Comparison of ENCODE assay signal across 9 cellular contexts in genomic region chr19:5627395-5627904, GRCh38. TPM values are rescaled to one million over a fixed set of nuclear protein-coding genes. Genes with fewer than 3 reads are reported as not detected.
DNase-seq lines count a peak whose midpoint lies in the region; ATAC-seq and TF ChIP-seq lines count a peak whose summit lies in the region.
"Had no signal": no experiment of that assay in that cellular context is flagged by ENCODE, and none has a peak within 500 bp of the region (broad histone marks: within the 10 kb centered on the region; RNA-seq: fewer than 3 reads in every experiment).

No MANE protein-coding gene starts in this region.

- H3K36me3 Mint-ChIP-seq in activated CD4-positive, alpha-beta T cell treated with anti-CD3 and anti-CD28 coated beads for 36 hours (ENCODE audit: low read depth), result peaks cover 80% of the 10 kb centered on the region
- peaks cover 68% of the 10 kb centered on the region for H3K36me3 Mint-ChIP-seq in activated CD4-positive, alpha-beta T cell treated with anti-CD3 and anti-CD28 coated beads, Interleukin-2, amount 10 ng/mL, durations not matched to agents 7 days and 5 days (ENCODE audit: low read depth)

- peaks cover 10 to 83% (median 72%) of the 10 kb centered on the region in 12 donors for H3K4me1 ChIP-seq in heart left ventricle

- no peak for TF ChIP-seq POLR2A in heart left ventricle (IDR thresholded peaks at IDR 0.05)

- H3K4me3 ChIP-seq in heart left ventricle, result no peak overlapping the region

- peak overlapping the region; percentile 34 for H3K27ac Mint-ChIP-seq in activated CD4-positive, alpha-beta T cell treated with anti-CD3 and anti-CD28 coated beads for 36 hours
- H3K27ac Mint-ChIP-seq in activated CD4-positive, alpha-beta T cell treated with anti-CD3 and anti-CD28 coated beads, Interleukin-2, amount 10 ng/mL, durations not matched to agents 7 days and 5 days, result peak overlapping the region; percentile 22

- peaks cover 76% of the 10 kb centered on the region for H3K4me1 Mint-ChIP-seq in activated CD4-positive, alpha-beta T cell treated with anti-CD3 and anti-CD28 coated beads for 36 hours
- peaks cover 73% of the 10 kb centered on the region for H3K4me1 Mint-ChIP-seq in activated CD4-positive, alpha-beta T cell treated with anti-CD3 and anti-CD28 coated beads, Interleukin-2, amount 10 ng/mL, durations not matched to agents 7 days and 5 days

- no peak for ATAC-seq in activated CD4-positive, alpha-beta T cell treated with anti-CD3 and anti-CD28 coated beads for 36 hours
- ATAC-seq in heart left ventricle (no peak), HG03139 (IDR thresholded peaks at IDR 0.05; ENCODE audit: unreplicated experiment) (no peak), HG03135 (IDR thresholded peaks at IDR 0.05; ENCODE audit: unreplicated experiment) (no peak)
- ATAC-seq: Panc1 had no signal

- TF ChIP-seq CTCF in heart left ventricle (IDR thresholded peaks at IDR 0.05), result no peak

- intact Hi-C loops in activated CD4-positive, alpha-beta T cell treated with anti-CD3 and anti-CD28 coated beads for 36 hours (cut with DNase I, micrococcal nuclease), result loop anchor here in 1 of 2 experiments (10.0 kb wide), 1 partner anchor 747 kb away; the partner anchor contains the start of genes ALKBH7 and PSPN
- intact Hi-C loops in heart left ventricle (cut with DNase I), result loop anchor here in 3 of 10 donors (5.0 to 10.0 kb wide), 2 partner anchors 47 to 50 kb away; no protein-coding TSS in a partner anchor

- H3K9me3 ChIP-seq in heart left ventricle, result no peaks in the 10 kb centered on the region

- no peaks in the 10 kb centered on the region for H3K9me3 Mint-ChIP-seq in activated CD4-positive, alpha-beta T cell treated with anti-CD3 and anti-CD28 coated beads for 36 hours (ENCODE audit: low read depth)
- no peaks in the 10 kb centered on the region for H3K9me3 Mint-ChIP-seq in activated CD4-positive, alpha-beta T cell treated with anti-CD3 and anti-CD28 coated beads, Interleukin-2, amount 10 ng/mL, durations not matched to agents 7 days and 5 days

- no peaks in the 10 kb centered on the region for H3K27me3 Mint-ChIP-seq in activated CD4-positive, alpha-beta T cell treated with anti-CD3 and anti-CD28 coated beads for 36 hours
- no peaks in the 10 kb centered on the region for H3K27me3 Mint-ChIP-seq in activated CD4-positive, alpha-beta T cell treated with anti-CD3 and anti-CD28 coated beads, Interleukin-2, amount 10 ng/mL, durations not matched to agents 7 days and 5 days

- peak overlapping the region; percentile 25 for H3K4me3 Mint-ChIP-seq in activated CD4-positive, alpha-beta T cell treated with anti-CD3 and anti-CD28 coated beads for 36 hours
- peak overlapping the region; percentile 6 for H3K4me3 Mint-ChIP-seq in activated CD4-positive, alpha-beta T cell treated with anti-CD3 and anti-CD28 coated beads, Interleukin-2, amount 10 ng/mL, durations not matched to agents 7 days and 5 days

- DNase-seq in activated CD4-positive, alpha-beta T cell treated with anti-CD3 and anti-CD28 coated beads for 36 hours, result peak; percentile 78
- DNase-seq in activated CD4-positive, alpha-beta T cell treated with anti-CD3 and anti-CD28 coated beads, Interleukin-2, amount 50 U/mL, for 1 hour, result no peak
- peak; percentile 43 for DNase-seq in activated CD4-positive, alpha-beta T cell treated with anti-CD3 and anti-CD28 coated beads, Interleukin-2, amount 10 ng/mL, durations not matched to agents 7 days and 5 days
- peak; percentile 53 to 76 (median 66) for DNase-seq in heart left ventricle
- DNase-seq in stimulated activated CD4-positive, alpha-beta T cell treated with anti-CD3 and anti-CD28 coated beads, Interleukin-2, amount 100 ng/mL, for 4 hours (ENCODE audit: low read depth), result peak; percentile 36
- no peak for DNase-seq in middle frontal gyrus (ENCODE audit: extremely low spot score, low spot score)

- H3K36me3 ChIP-seq in heart left ventricle, result peaks cover 0 to 64% (median 52%) of the 10 kb centered on the region in 9 donors

- POLR2A ChIA-PET in activated CD4-positive, alpha-beta T cell treated with anti-CD3 and anti-CD28 coated beads for 36 hours (lab: Charles Lee), result interaction anchor here (0.6 to 0.8 kb wide), 2 partner anchors 59 to 335 kb away, joined by 5 to 8 read pairs; no protein-coding TSS in a partner anchor
- POLR2A ChIA-PET in activated CD4-positive, alpha-beta T cell treated with anti-CD3 and anti-CD28 coated beads, Interleukin-2, amount 10 ng/mL, durations not matched to agents 7 days and 5 days (lab: Charles Lee), result no interaction called here

- CTCF ChIA-PET in activated CD4-positive, alpha-beta T cell treated with anti-CD3 and anti-CD28 coated beads for 36 hours (lab: Charles Lee), result interaction anchor here (1.1 to 1.4 kb wide), 2 partner anchors 10 to 62 kb away, joined by 3 read pairs; partner anchors contain the start of gene RPL36
- CTCF ChIA-PET in activated CD4-positive, alpha-beta T cell treated with anti-CD3 and anti-CD28 coated beads, Interleukin-2, amount 10 ng/mL, durations not matched to agents 7 days and 5 days (lab: Charles Lee), result no interaction called here

- H3K27me3 ChIP-seq in heart left ventricle, result no peaks in the 10 kb centered on the region

- peak overlapping the region in 2 of 12 donors; percentile 36 to 66 for H3K27ac ChIP-seq in heart left ventricle

- WGBS in heart left ventricle, 4 donors, result 59 to 61% (median 61%) methylated on average over 6 of the region's 6 CpGs

RNA-seq across cellular contexts. Expression of gene SAFB, which starts 4.6 kb away (rescaled TPM):
- 100 to 1,000 TPM; 100 to 118 TPM for total RNA-seq in activated CD4-positive, alpha-beta T cell treated with anti-CD3 and anti-CD28 coated beads for 36 hours
- total RNA-seq in activated CD4-positive, alpha-beta T cell treated with anti-CD3 and anti-CD28 coated beads, Interleukin-2, amount 10 ng/mL, durations not matched to agents 7 days and 5 days, result 100 to 1,000 TPM; 113 to 131 TPM
- 10 to 100 TPM; 22.3 to 59.6 (median 48.0) TPM for total RNA-seq in heart left ventricle
- 10 to 100 TPM; 43.5 to 48.9 TPM for polyA plus RNA-seq in heart left ventricle

RNA-seq across cellular contexts. Expression of gene SAFB2, which starts 4.9 kb away (rescaled TPM):
- 10 to 100 TPM; 65.0 to 78.6 TPM for total RNA-seq in activated CD4-positive, alpha-beta T cell treated with anti-CD3 and anti-CD28 coated beads for 36 hours
- total RNA-seq in activated CD4-positive, alpha-beta T cell treated with anti-CD3 and anti-CD28 coated beads, Interleukin-2, amount 10 ng/mL, durations not matched to agents 7 days and 5 days, result 10 to 100 TPM; 81.0 to 99.6 TPM
- 10 to 100 TPM; 14.2 to 56.7 (median 44.2) TPM for total RNA-seq in heart left ventricle
- 10 to 100 TPM; 32.8 to 49.7 TPM for polyA plus RNA-seq in heart left ventricle

RNA-seq across cellular contexts. Expression of gene MICOS13, which starts 52.9 kb away (rescaled TPM):
- total RNA-seq in activated CD4-positive, alpha-beta T cell treated with anti-CD3 and anti-CD28 coated beads for 36 hours, result 10 to 100 TPM; 50.9 to 52.1 TPM
- total RNA-seq in activated CD4-positive, alpha-beta T cell treated with anti-CD3 and anti-CD28 coated beads, Interleukin-2, amount 10 ng/mL, durations not matched to agents 7 days and 5 days, result 10 to 100 TPM; 43.5 to 48.2 TPM
- total RNA-seq in heart left ventricle, result 100 to 1,000 TPM; 103 to 149 (median 123) TPM
- 100 to 1,000 TPM; 178 to 435 TPM for polyA plus RNA-seq in heart left ventricle

RNA-seq across cellular contexts. Expression of gene HSD11B1L, which starts 53.4 kb away (rescaled TPM):
- total RNA-seq in activated CD4-positive, alpha-beta T cell treated with anti-CD3 and anti-CD28 coated beads for 36 hours, result 1 to 10 TPM; 2.0 to 3.2 TPM
- total RNA-seq in activated CD4-positive, alpha-beta T cell treated with anti-CD3 and anti-CD28 coated beads, Interleukin-2, amount 10 ng/mL, durations not matched to agents 7 days and 5 days, result 1 to 10 TPM; 2.0 TPM
- 10 to 100 TPM in 2 of 9 donors, 1 to 10 TPM in 7; 3.7 to 14.4 (median 5.2) TPM for total RNA-seq in heart left ventricle
- polyA plus RNA-seq in heart left ventricle, result 1 to 10 TPM; 5.4 to 6.6 TPM

RNA-seq across cellular contexts. Expression of gene TINCR, which starts 59.7 kb away (rescaled TPM):
- total RNA-seq in activated CD4-positive, alpha-beta T cell treated with anti-CD3 and anti-CD28 coated beads for 36 hours, result under 1 TPM; 0.23 to 0.27 TPM
- under 1 TPM; 0.40 to 0.58 TPM for total RNA-seq in activated CD4-positive, alpha-beta T cell treated with anti-CD3 and anti-CD28 coated beads, Interleukin-2, amount 10 ng/mL, durations not matched to agents 7 days and 5 days
- total RNA-seq in heart left ventricle, result under 1 TPM in 4 of 9 donors, not detected in 5; 0.17 to 0.44 (median 0.30) TPM
- polyA plus RNA-seq in heart left ventricle, result under 1 TPM in 1 of 2 donors, not detected in 1; 0.07 TPM

Comparison
In these comparisons a context has a peak if more than half of its experiments do, and no peak if none do; other contexts are left out.
1. DNase-seq: peak in activated CD4-positive, alpha-beta T cell treated with anti-CD3 and anti-CD28 coated beads for 36 hours (single experiment), activated CD4-positive, alpha-beta T cell treated with anti-CD3 and anti-CD28 coated beads, Interleukin-2, amount 10 ng/mL, durations not matched to agents 7 days and 5 days (single experiment), heart left ventricle (5 of 5) and stimulated activated CD4-positive, alpha-beta T cell treated with anti-CD3 and anti-CD28 coated beads, Interleukin-2, amount 100 ng/mL, for 4 hours (single experiment); none in activated CD4-positive, alpha-beta T cell treated with anti-CD3 and anti-CD28 coated beads, Interleukin-2, amount 50 U/mL, for 1 hour (single experiment) and middle frontal gyrus (single experiment).